In genomic region chr11:83156996-83157754, GRCh38 we compare ENCODE assay signal across 8 cellular contexts. TPM values are rescaled to one million over a fixed set of nuclear protein-coding genes. Genes with fewer than 3 reads are reported as not detected.
A peak's percentile ranks its signal among the peaks of the same experiment; 100 is the strongest.
DNase-seq lines count a peak whose midpoint lies in the region; ATAC-seq and TF ChIP-seq lines count a peak whose summit lies in the region.

TSS of gene PCF11 (plus strand) at chr11:83157131. CDS start at chr11:83157440, 309 bp downstream.

- no peaks in the 10 kb centered on the region for H3F3A ChIP-seq in Loucy (ENCODE audit: low read depth)

- no peaks in the 10 kb centered on the region for H3K9me2 ChIP-seq in Loucy (replicated peaks; ENCODE audit: low read depth, low read length)

- H3K36me3 Mint-ChIP-seq in Caco-2 (ENCODE audit: insufficient read depth, unreplicated experiment) (peaks cover 60% of the 10 kb centered on the region), MCF 10A (ENCODE audit: insufficient read depth, unreplicated experiment) (peaks cover 56% of the 10 kb centered on the region)
- H3K36me3 Mint-ChIP-seq in stimulated activated naive CD8-positive, alpha-beta T cell treated with anti-CD3 and anti-CD28 coated beads, Interleukin-15, Interleukin-2, amounts not matched to agents 100 ng/mL and 50 ng/mL, for 24 hours (ENCODE audit: low read depth): peaks cover 49% of the 10 kb centered on the region

- H3K4me3 ChIP-seq in Caco-2 (ENCODE audit: low read depth, low read length): peak within 1 kb of the TSS; percentile 77
- peak within 1 kb of the TSS; percentile 99 for H3K4me3 ChIP-seq in Loucy (ENCODE audit: low read length, poor library complexity, severe bottlenecking)
- peak within 1 kb of the TSS; percentile 58 for H3K4me3 ChIP-seq in kidney epithelial cell (ENCODE audit: low read depth, low read length)

- H3K9me3 Mint-ChIP-seq in Caco-2 (ENCODE audit: unreplicated experiment) (no peaks in the 10 kb centered on the region), MCF 10A (ENCODE audit: unreplicated experiment) (no peaks in the 10 kb centered on the region)
- H3K9me3 Mint-ChIP-seq in stimulated activated naive CD8-positive, alpha-beta T cell treated with anti-CD3 and anti-CD28 coated beads, Interleukin-15, Interleukin-2, amounts not matched to agents 100 ng/mL and 50 ng/mL, for 24 hours: no peaks in the 10 kb centered on the region

- peaks cover 22% of the 10 kb centered on the region for H3K4me1 Mint-ChIP-seq in Caco-2 (ENCODE audit: low read depth, unreplicated experiment)
- H3K4me1 Mint-ChIP-seq in MCF 10A (ENCODE audit: insufficient read depth, unreplicated experiment): peaks cover 14% of the 10 kb centered on the region
- peaks cover 43% of the 10 kb centered on the region for H3K4me1 Mint-ChIP-seq in stimulated activated naive CD8-positive, alpha-beta T cell treated with anti-CD3 and anti-CD28 coated beads, Interleukin-15, Interleukin-2, amounts not matched to agents 100 ng/mL and 50 ng/mL, for 24 hours (ENCODE audit: low read depth)

- H3K4me2 ChIP-seq in Loucy (ENCODE audit: low read depth, low read length, poor library complexity, severe bottlenecking): peak within 1 kb of the TSS; percentile 94

- TF ChIP-seq CTCF in Caco-2 (IDR thresholded peaks at IDR 0.05; ENCODE audit: insufficient read depth in 1 of 2, low read depth in 1 of 2, low read length in 1 of 2, severe bottlenecking in 1 of 2, unreplicated experiment in 1 of 2): no peak
- no peak for TF ChIP-seq CTCF in Loucy (conservative IDR thresholded peaks at IDR 0.05; ENCODE audit: low read length)
- no peak for TF ChIP-seq CTCF in MCF 10A (IDR thresholded peaks at IDR 0.05; ENCODE audit: unreplicated experiment)
- TF ChIP-seq CTCF in kidney epithelial cell (IDR thresholded peaks at IDR 0.05; ENCODE audit: insufficient read depth, low read length, poor library complexity, severe bottlenecking): no peak

- H3K27me3 ChIP-seq in Caco-2 (replicated peaks; ENCODE audit: control insufficient read depth, insufficient read depth, low read length): no peaks in the 10 kb centered on the region
- peaks cover 9% of the 10 kb centered on the region for H3K27me3 ChIP-seq in Loucy (ENCODE audit: insufficient read depth, low read length, poor library complexity, severe bottlenecking)
- H3K27me3 ChIP-seq in kidney epithelial cell (ENCODE audit: control insufficient read depth, insufficient read depth, low read length): no peaks in the 10 kb centered on the region

- H3K27ac Mint-ChIP-seq in Caco-2 (ENCODE audit: unreplicated experiment): peak within 1 kb of the TSS; percentile 99
- peak within 1 kb of the TSS; percentile 100 for H3K27ac Mint-ChIP-seq in MCF 10A (ENCODE audit: low read depth, unreplicated experiment)
- H3K27ac Mint-ChIP-seq in stimulated activated naive CD8-positive, alpha-beta T cell treated with anti-CD3 and anti-CD28 coated beads, Interleukin-15, Interleukin-2, amounts not matched to agents 100 ng/mL and 50 ng/mL, for 24 hours: peak within 1 kb of the TSS; percentile 99

- H3K36me3 ChIP-seq in Caco-2 (ENCODE audit: control insufficient read depth, insufficient read depth, low read length) (no peaks in the 10 kb centered on the region), Loucy (ENCODE audit: insufficient read depth, low read length) (peaks cover 18% of the 10 kb centered on the region), kidney epithelial cell (ENCODE audit: control insufficient read depth, insufficient read depth, low read length) (no peaks in the 10 kb centered on the region)

- no peak for DNase-seq in Caco-2
- no peak for DNase-seq in MCF 10A (ENCODE audit: unreplicated experiment)
- no peak for DNase-seq in kidney epithelial cell (ENCODE audit: low read depth)
- no peak for DNase-seq in AML-193 (lab: John Stamatoyannopoulos, UW)
- no peak for DNase-seq in NOMO-1 (lab: John Stamatoyannopoulos, UW; ENCODE audit: unreplicated experiment in 2 of 2)

- peak within 1 kb of the TSS; percentile 100 for H3K9ac ChIP-seq in Loucy (ENCODE audit: low read depth, low read length, poor library complexity, severe bottlenecking)

- H3K4me3 Mint-ChIP-seq in Caco-2 (ENCODE audit: unreplicated experiment) (peak within 1 kb of the TSS; percentile 95), MCF 10A (ENCODE audit: unreplicated experiment) (peak within 1 kb of the TSS; percentile 98)
- peak within 1 kb of the TSS; percentile 99 for H3K4me3 Mint-ChIP-seq in stimulated activated naive CD8-positive, alpha-beta T cell treated with anti-CD3 and anti-CD28 coated beads, Interleukin-15, Interleukin-2, amounts not matched to agents 100 ng/mL and 50 ng/mL, for 24 hours

- peaks cover 52% of the 10 kb centered on the region for H4K20me1 ChIP-seq in Loucy (ENCODE audit: insufficient read depth, low read length, poor library complexity, severe bottlenecking)

- CTCF ChIA-PET in Caco-2 (lab: Charles Lee) (interaction anchor here (0.7 to 2.7 kb wide), 8 partner anchors 42 to 257 kb away, joined by 3 to 29 read pairs (median 8); partner anchors contain the start of genes DDIAS, PRCP and RAB30), MCF 10A (lab: Yijun Ruan, JAX) (interaction anchor here (0.6 to 1.5 kb wide), 7 partner anchors 15 to 250 kb away, joined by 3 to 5 read pairs (median 3); no protein-coding TSS in a partner anchor)

- intact Hi-C loops in Caco-2 (cut with micrococcal nuclease; ENCODE audit: unreplicated experiment) (loop anchor here (1.0 to 2.0 kb wide), 11 partner anchors 16 to 554 kb away; partner anchors contain the start of genes ANKRD42, CCDC90B, DDIAS and RAB30), MCF 10A (cut with micrococcal nuclease) (loop anchor here (1.0 to 10.0 kb wide), 7 partner anchors 36 to 256 kb away; partner anchors contain the start of genes ANKRD42, CCDC90B, DDIAS and RAB30)

- H3K4me1 ChIP-seq in Caco-2 (peaks cover 18% of the 10 kb centered on the region), Loucy (ENCODE audit: insufficient read depth, low read length, poor library complexity, severe bottlenecking) (peaks cover 26% of the 10 kb centered on the region)

- H3K27me3 Mint-ChIP-seq in Caco-2 (ENCODE audit: insufficient read depth, unreplicated experiment): no peaks in the 10 kb centered on the region
- H3K27me3 Mint-ChIP-seq in MCF 10A (ENCODE audit: insufficient read depth, unreplicated experiment): no peaks in the 10 kb centered on the region
- no peaks in the 10 kb centered on the region for H3K27me3 Mint-ChIP-seq in stimulated activated naive CD8-positive, alpha-beta T cell treated with anti-CD3 and anti-CD28 coated beads, Interleukin-15, Interleukin-2, amounts not matched to agents 100 ng/mL and 50 ng/mL, for 24 hours

- H3K79me2 ChIP-seq in Loucy (ENCODE audit: insufficient read depth, low read length): peaks cover 53% of the 10 kb centered on the region

- no peaks in the 10 kb centered on the region for H3K9me3 ChIP-seq in Caco-2
- H3K9me3 ChIP-seq in Loucy (ENCODE audit: insufficient read depth, low read depth, low read length): no peaks in the 10 kb centered on the region

- BruUV-seq in Caco-2 (replicated peaks; lab: Mats Ljungman, UMichigan): TSS peak; percentile 50
- BruUV-seq in MCF 10A (replicated peaks; lab: Mats Ljungman, UMichigan): TSS peak; percentile 58

- POLR2A ChIA-PET in Caco-2 (lab: Charles Lee): interaction anchor here (0.5 to 3.1 kb wide), 25 partner anchors 9 to 492 kb away, joined by 3 to 57 read pairs (median 6); partner anchors contain the start of genes ANKRD42, CCDC90B, DDIAS and PRCP
- POLR2A ChIA-PET in MCF 10A (lab: Yijun Ruan, JAX): interaction anchor here (0.6 to 7.1 kb wide), 50 partner anchors 9 to 407 kb away, joined by 3 to 188 read pairs (median 5); partner anchors contain the start of genes ANKRD42, CCDC90B, DDIAS and PRCP

- peak; percentile 2 for ATAC-seq in GM21619 (IDR thresholded peaks at IDR 0.05; ENCODE audit: unreplicated experiment)

- H2AFZ ChIP-seq in Loucy (ENCODE audit: low read length): peak within 1 kb of the TSS; percentile 89

RNA-seq across cellular contexts. Expression of gene PCF11, which starts in this region (rescaled TPM):
- total RNA-seq in Caco-2 (2022) (78.4 and 78.5 TPM in 2 replicates), MCF 10A (2022) (57.5 and 61.4 TPM in 2 replicates), kidney epithelial cell (31.0 and 42.5 TPM in 2 replicates)
